ENCODE assay signal across 11 cellular contexts in genomic region chr1:85313888-85314696, GRCh38. TPM values are rescaled to one million over a fixed set of nuclear protein-coding genes. Genes with fewer than 3 reads are reported as not detected.
A peak's percentile ranks its signal among the peaks of the same experiment; 100 is the strongest.
DNase-seq lines count a peak whose midpoint lies in the region; TF ChIP-seq lines count a peak whose summit lies in the region.
"Had no signal": no experiment of that assay in that cellular context is flagged by ENCODE, and none has a peak within 500 bp of the region (broad histone marks: within the 10 kb centered on the region; RNA-seq: fewer than 3 reads in every experiment).

No MANE protein-coding gene starts in this region.

- no peaks in the 10 kb centered on the region for H3K9me3 ChIP-seq in OCI-LY7 (ENCODE audit: low read length)

- no peaks in the 10 kb centered on the region for H3K36me3 Mint-ChIP-seq in immature natural killer cell
- H3K36me3 Mint-ChIP-seq: activated naive CD8-positive, alpha-beta T cell treated with anti-CD3 and anti-CD28 coated beads for 36 hours; T-cell had no signal

- TF ChIP-seq CTCF in fibroblast of villous mesenchyme (IDR thresholded peaks at IDR 0.05; ENCODE audit: insufficient read depth, low read depth, low read length): no peak
- TF ChIP-seq CTCF in retinal pigment epithelial cell (conservative IDR thresholded peaks at IDR 0.05; ENCODE audit: low read depth, low read length): no peak
- no peak for TF ChIP-seq CTCF in OCI-LY7 (conservative IDR thresholded peaks at IDR 0.05; ENCODE audit: low read length)

- no TSS peak for BruUV-seq in OCI-LY7 (replicated peaks; lab: Mats Ljungman, UMichigan)

- H3K9me2 ChIP-seq in OCI-LY7 (ENCODE audit: insufficient read depth, low read length): no peaks in the 10 kb centered on the region

- CTCF ChIA-PET in OCI-LY7 (lab: Charles Lee; ENCODE audit: unreplicated experiment): no interaction called here

- H4K20me1 ChIP-seq in OCI-LY7 (ENCODE audit: insufficient read depth, low read length): no peaks in the 10 kb centered on the region

- intact Hi-C loops in OCI-LY7 (cut with micrococcal nuclease; ENCODE audit: unreplicated experiment): no loop called here

- no peak overlapping the region for H3K27ac Mint-ChIP-seq in immature natural killer cell
- H3K27ac Mint-ChIP-seq: activated naive CD8-positive, alpha-beta T cell treated with anti-CD3 and anti-CD28 coated beads for 36 hours; T-cell had no signal

- DNase-seq in EL (peak; percentile 99), RPMI7951 (ENCODE audit: low read depth) (peak; percentile 95), fibroblast of villous mesenchyme (ENCODE audit: low read depth) (peak; percentile 77), retinal pigment epithelial cell (ENCODE audit: low read depth) (peak; percentile 86), immature natural killer cell (no peak), DMS114 treated with DMSO at 0.1 percent for 48 hours (lab: John Stamatoyannopoulos, UW; ENCODE audit: unreplicated experiment) (no peak), OCI-LY7 (ENCODE audit: low spot score) (no peak)
- DNase-seq in activated T-cell treated with anti-CD3 and anti-CD28 coated beads, Interleukin-2, amount 50 U/mL, for 48 hours: no peak
- DNase-seq: activated naive CD8-positive, alpha-beta T cell treated with anti-CD3 and anti-CD28 coated beads for 36 hours; KG1; T-cell had no signal

- H3K9me3 Mint-ChIP-seq in immature natural killer cell: no peaks in the 10 kb centered on the region
- H3K9me3 Mint-ChIP-seq: activated naive CD8-positive, alpha-beta T cell treated with anti-CD3 and anti-CD28 coated beads for 36 hours; T-cell had no signal

- H3K4me3 Mint-ChIP-seq in immature natural killer cell: no peak overlapping the region
- H3K4me3 Mint-ChIP-seq: activated naive CD8-positive, alpha-beta T cell treated with anti-CD3 and anti-CD28 coated beads for 36 hours; T-cell had no signal

- H3K27me3 Mint-ChIP-seq in immature natural killer cell (ENCODE audit: low read depth in 3 of 3): peaks cover 6 to 35% (median 14%) of the 10 kb centered on the region in 3 donors

- H3K27ac ChIP-seq in OCI-LY7 (ENCODE audit: low read depth, low read length, poor library complexity, severe bottlenecking): no peak overlapping the region

- H3K79me2 ChIP-seq in OCI-LY7 (ENCODE audit: insufficient read depth, low read depth, low read length): no peaks in the 10 kb centered on the region

- H3K4me1 Mint-ChIP-seq in immature natural killer cell: no peaks in the 10 kb centered on the region
- H3K4me1 Mint-ChIP-seq: activated naive CD8-positive, alpha-beta T cell treated with anti-CD3 and anti-CD28 coated beads for 36 hours; T-cell had no signal

- no peak overlapping the region for H2AFZ ChIP-seq in OCI-LY7 (ENCODE audit: low read length)

- H3K4me2 ChIP-seq in OCI-LY7 (ENCODE audit: low read length): no peak overlapping the region

- no peaks in the 10 kb centered on the region for H3K4me1 ChIP-seq in OCI-LY7 (ENCODE audit: insufficient read depth, low read length, poor library complexity, severe bottlenecking)

- H3K4me3 ChIP-seq in fibroblast of villous mesenchyme (ENCODE audit: low read depth, low read length) (no peak overlapping the region), retinal pigment epithelial cell (ENCODE audit: low read length) (no peak overlapping the region), OCI-LY7 (ENCODE audit: low read depth, low read length, poor library complexity, severe bottlenecking) (no peak overlapping the region)

- POLR2A ChIA-PET in OCI-LY7 (lab: Charles Lee): interaction anchor here (0.6 kb wide), 1 partner anchor 10 kb away, joined by 3 read pairs; no protein-coding TSS in a partner anchor

- H3K36me3 ChIP-seq in OCI-LY7 (ENCODE audit: insufficient read depth, low read length): no peaks in the 10 kb centered on the region

RNA-seq across cellular contexts. Expression of gene BCL10, which starts 37.7 kb away (rescaled TPM):
- 31.9 and 34.1 TPM in 2 replicates for total RNA-seq in RPMI7951 (2014; rRNA removed; shearing (Covaris generic))
- total RNA-seq in fibroblast of villous mesenchyme: 23.2 and 36.7 TPM in 2 replicates
- polyA plus RNA-seq in immature natural killer cell: 10 to 100 TPM; 23.0 to 26.0 (median 26.0) TPM
- total RNA-seq in OCI-LY7 (2014; rRNA removed; shearing (Covaris generic)): 10.6 and 17.4 TPM in 2 replicates
- 29.0 and 32.5 TPM in 2 replicates for total RNA-seq in OCI-LY7 (2022)

RNA-seq across cellular contexts. Expression of gene C1orf52, which starts 54.6 kb away (rescaled TPM):
- total RNA-seq in RPMI7951 (2014; rRNA removed; shearing (Covaris generic)): 16.2 and 22.5 TPM in 2 replicates
- 14.2 and 23.7 TPM in 2 replicates for total RNA-seq in fibroblast of villous mesenchyme
- 10 to 100 TPM; 13.9 to 29.2 (median 19.9) TPM for polyA plus RNA-seq in immature natural killer cell
- total RNA-seq in OCI-LY7 (2014; rRNA removed; shearing (Covaris generic)): 35.6 and 55.3 TPM in 2 replicates
- 33.0 and 37.4 TPM in 2 replicates for total RNA-seq in OCI-LY7 (2022)

Comparison
In these comparisons a context has a peak if more than half of its experiments do, and no peak if none do; other contexts are left out.
1. DNase-seq: peak in EL (single experiment), RPMI7951 (single experiment), fibroblast of villous mesenchyme (single experiment) and retinal pigment epithelial cell (single experiment); none in immature natural killer cell (0 of 3), activated T-cell treated with anti-CD3 and anti-CD28 coated beads, Interleukin-2, amount 50 U/mL, for 48 hours (0 of 2), DMS114 treated with DMSO at 0.1 percent for 48 hours (single experiment) and OCI-LY7 (single experiment).